Comparison of ENCODE assay signal across 9 cellular contexts in the genomic region with DNA sequence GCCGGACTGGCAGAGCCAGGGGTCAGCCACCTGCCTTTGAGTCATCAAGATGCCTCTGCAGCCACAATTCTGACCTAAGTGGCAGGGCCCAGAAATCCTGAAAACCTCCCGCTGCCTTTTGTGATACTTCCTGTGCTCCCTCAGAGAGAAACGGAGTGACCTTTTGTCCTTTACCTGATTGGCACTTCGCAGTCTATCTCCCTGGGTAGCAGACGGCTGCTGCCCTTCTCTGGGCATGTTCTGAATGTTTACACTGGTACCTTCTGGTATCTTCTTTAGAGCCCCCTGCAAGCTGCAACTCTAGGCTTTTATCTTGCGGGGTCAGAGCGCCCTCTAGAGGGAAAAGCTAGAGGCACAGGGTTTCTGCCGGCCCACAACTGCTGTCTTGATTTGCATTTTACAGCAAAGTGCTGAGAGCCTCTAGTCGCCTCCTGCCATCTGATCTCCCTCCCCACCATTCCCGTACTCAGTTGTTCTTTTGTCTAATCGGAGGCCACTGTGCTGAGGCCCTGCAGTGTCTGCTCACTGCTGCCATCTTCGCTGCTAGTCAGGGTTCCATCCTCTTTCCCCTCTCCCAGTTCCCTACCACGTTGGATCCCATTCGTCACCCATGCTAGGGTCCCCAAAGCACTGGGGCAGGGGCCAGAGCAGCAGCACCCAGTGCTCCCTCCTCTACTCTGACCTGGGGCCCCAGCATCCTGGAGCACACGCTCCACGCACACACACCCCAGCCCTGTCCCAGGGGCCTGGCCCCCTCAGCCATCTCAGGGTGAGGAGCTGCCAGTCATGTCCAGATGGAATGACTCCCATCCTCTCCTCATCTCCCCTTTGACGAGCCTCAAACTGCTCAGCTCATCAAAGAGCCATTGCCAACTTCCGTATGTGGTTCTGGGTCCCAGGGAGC. TPM values are rescaled to one million over a fixed set of nuclear protein-coding genes. Genes with fewer than 3 reads are reported as not detected.
DNase-seq lines count a peak whose midpoint lies in the region; ATAC-seq and TF ChIP-seq lines count a peak whose summit lies in the region.
"Had no signal": no experiment of that assay in that cellular context is flagged by ENCODE, and none has a peak within 500 bp of the region (broad histone marks: within the 10 kb centered on the region; RNA-seq: fewer than 3 reads in every experiment).

No MANE protein-coding gene starts in this region.

- no peaks in the 10 kb centered on the region for H3K27me3 Mint-ChIP-seq in osteocyte (ENCODE audit: unreplicated experiment)
- H3K27me3 Mint-ChIP-seq: activated naive CD8-positive, alpha-beta T cell had no signal

- H3K27ac Mint-ChIP-seq in osteocyte (ENCODE audit: unreplicated experiment) = peak overlapping the region; percentile 72

- H3K4me3 ChIP-seq in upper lobe of left lung = no peak overlapping the region

- peaks cover 8% of the 10 kb centered on the region for H3K36me3 Mint-ChIP-seq in osteocyte (ENCODE audit: unreplicated experiment)

- H3K27ac ChIP-seq in foreskin keratinocyte = no peak overlapping the region
- H3K27ac ChIP-seq in upper lobe of left lung = peak overlapping the region; percentile 37 to 72 (median 65)

- peaks cover 57% of the 10 kb centered on the region for H3K4me1 Mint-ChIP-seq in osteocyte (ENCODE audit: unreplicated experiment)

- no peak overlapping the region for H3K4me3 Mint-ChIP-seq in osteocyte (ENCODE audit: unreplicated experiment)
- H3K4me3 Mint-ChIP-seq: activated naive CD8-positive, alpha-beta T cell had no signal

- H3K36me3 ChIP-seq in upper lobe of left lung = peaks cover 3 to 47% (median 35%) of the 10 kb centered on the region in 4 donors

- peak; percentile 91 for TF ChIP-seq CTCF in foreskin keratinocyte (conservative IDR thresholded peaks at IDR 0.05)
- TF ChIP-seq CTCF in osteocyte (IDR thresholded peaks at IDR 0.05) = peak; percentile 94
- peak; percentile 60 to 69 (median 62) for TF ChIP-seq CTCF in upper lobe of left lung (IDR thresholded peaks at IDR 0.05)

- ATAC-seq in foreskin keratinocyte (peak; percentile 18), upper lobe of left lung (ENCODE audit: low FRiP score in 2 of 2) (peak in 1 of 2 donors; percentile 39), HG03460 (IDR thresholded peaks at IDR 0.05; ENCODE audit: unreplicated experiment) (no peak)

- no peaks in the 10 kb centered on the region for H3K9me3 Mint-ChIP-seq in osteocyte (ENCODE audit: unreplicated experiment)

- H3K27me3 ChIP-seq in foreskin keratinocyte (no peaks in the 10 kb centered on the region), upper lobe of left lung (no peaks in the 10 kb centered on the region)

- WGBS in upper lobe of left lung, 2 donors = 71% methylated on average over 17 to 18 of the region's 18 CpGs

- H3K4me1 ChIP-seq in foreskin keratinocyte (no peaks in the 10 kb centered on the region), upper lobe of left lung (peaks cover 53 to 69% (median 60%) of the 10 kb centered on the region in 4 donors)

- no peak for TF ChIP-seq POLR2A in upper lobe of left lung (IDR thresholded peaks at IDR 0.05)

- DNase-seq in DMS 273 (lab: John Stamatoyannopoulos, UW; ENCODE audit: unreplicated experiment) (peak; percentile 89), LHCN-M2 (ENCODE audit: low read depth) (peak; percentile 79), SHP77 treated with DMSO at 0.1 percent for 48 hours (lab: John Stamatoyannopoulos, UW) (peak; percentile 13), foreskin keratinocyte (peak in 1 of 2 donors; percentile 13), osteocyte (ENCODE audit: extremely low spot score, unreplicated experiment) (no peak), upper lobe of left lung (no peak)
- DNase-seq in activated naive CD4-positive, alpha-beta T cell treated with Interleukin-2 at 50 U/mL for 16 hours = peak; percentile 66

- H3K9me3 ChIP-seq in upper lobe of left lung = no peaks in the 10 kb centered on the region

- TF ChIP-seq EP300 in upper lobe of left lung (IDR thresholded peaks at IDR 0.05) = no peak

RNA-seq across cellular contexts. Expression of gene SPATA2, which starts 26.7 kb away (rescaled TPM):
- total RNA-seq in LHCN-M2 (2014; rRNA removed) (3.7 and 4.1 TPM in 2 replicates), foreskin keratinocyte (5.6 and 5.7 TPM in 2 replicates), osteocyte (6.6 and 7.1 TPM in 2 replicates), upper lobe of left lung (1 to 10 TPM; 5.1 to 9.4 (median 6.4) TPM)
- 3.5 TPM for polyA plus RNA-seq in LHCN-M2 (2012)
- polyA plus RNA-seq in foreskin keratinocyte = 4.6 and 5.0 TPM in 2 replicates

RNA-seq across cellular contexts. Expression of gene RNF114, which starts 47.6 kb away (rescaled TPM):
- total RNA-seq in LHCN-M2 (2014; rRNA removed) (98.2 and 99.3 TPM in 2 replicates), foreskin keratinocyte (44.1 and 50.9 TPM in 2 replicates), osteocyte (64.9 and 65.1 TPM in 2 replicates), upper lobe of left lung (100 to 1,000 TPM in 4 of 6 donors, 10 to 100 TPM in 2; 72.4 to 248 (median 173) TPM)
- polyA plus RNA-seq in LHCN-M2 (2012) = 36.6 TPM
- 54.6 and 57.7 TPM in 2 replicates for polyA plus RNA-seq in foreskin keratinocyte

Comparison
In these comparisons a context has a peak if more than half of its experiments do, and no peak if none do; other contexts are left out.
1. DNase-seq: peak in DMS 273 (single experiment), LHCN-M2 (single experiment), SHP77 treated with DMSO at 0.1 percent for 48 hours (single experiment) and activated naive CD4-positive, alpha-beta T cell treated with Interleukin-2 at 50 U/mL for 16 hours (single experiment); none in osteocyte (single experiment) and upper lobe of left lung (0 of 2).
2. Peak in every context shown above with its lines, with median percentiles within 50 percentile points of each other: CTCF ChIP-seq.